8 cellular contexts compared by ENCODE assay signal in genomic region chr12:111443586-111443985, GRCh38. TPM values are rescaled to one million over a fixed set of nuclear protein-coding genes. Genes with fewer than 3 reads are reported as not detected.
DNase-seq lines count a peak whose midpoint lies in the region; ATAC-seq and TF ChIP-seq lines count a peak whose summit lies in the region.

No MANE protein-coding gene starts in this region.

- DNase-seq in heart left ventricle (peak in 1 of 5 donors; percentile 30), left cardiac atrium (no peak), iris pigment epithelial cell (ENCODE audit: low read depth) (peak; percentile 58), DMS114 treated with DMSO at 0.1 percent for 48 hours (lab: John Stamatoyannopoulos, UW; ENCODE audit: unreplicated experiment) (no peak), uterus (no peak)
- DNase-seq in activated T-helper 1 cell treated with anti-CD3 and anti-CD28 coated beads, Interleukin-12 subunit alpha, Interleukin-12 subunit beta, Interleukin-2, Interleukin-4 antibody, amounts not matched to agents 30 ng/mL and 10 ng/mL and 1 ng/mL, durations not matched to agents 14 hours and 24 hours and 36 hours (ENCODE audit: low spot score), result no peak
- DNase-seq in effector CD8-positive, alpha-beta T cell (lab: John Stamatoyannopoulos, UW), result no peak

- no peaks in the 10 kb centered on the region for H3K9me3 ChIP-seq in heart left ventricle
- no peaks in the 10 kb centered on the region for H3K9me3 ChIP-seq in uterus

- H3K36me3 Mint-ChIP-seq in activated T-helper 1 cell treated with anti-CD3 and anti-CD28 coated beads, Interleukin-12 subunit alpha, Interleukin-12 subunit beta, Interleukin-2, Interleukin-4 antibody, amounts not matched to agents 30 ng/mL and 10 ng/mL and 1 ng/mL, durations not matched to agents 14 hours and 24 hours and 36 hours (ENCODE audit: low read depth), result peaks cover 53% of the 10 kb centered on the region

- H3K27ac Mint-ChIP-seq in activated T-helper 1 cell treated with anti-CD3 and anti-CD28 coated beads, Interleukin-12 subunit alpha, Interleukin-12 subunit beta, Interleukin-2, Interleukin-4 antibody, amounts not matched to agents 30 ng/mL and 10 ng/mL and 1 ng/mL, durations not matched to agents 14 hours and 24 hours and 36 hours, result peak overlapping the region; percentile 82

- H3K27ac ChIP-seq in heart left ventricle (peak overlapping the region in 10 of 12 donors; percentile 11 to 89 (median 76)), temporal lobe (ENCODE audit: low read depth, low read length) (peak overlapping the region; percentile 1), uterus (peak overlapping the region in 1 of 2 donors; percentile 38)

- H3K27me3 ChIP-seq in heart left ventricle (no peaks in the 10 kb centered on the region), uterus (no peaks in the 10 kb centered on the region)

- H3K4me1 ChIP-seq in heart left ventricle (peaks cover 17 to 100% (median 95%) of the 10 kb centered on the region in 12 donors), uterus (peaks cover 0 to 10% of the 10 kb centered on the region in 2 donors)

- H3K36me3 ChIP-seq in heart left ventricle, result peaks cover 0 to 52% (median 23%) of the 10 kb centered on the region in 9 donors
- H3K36me3 ChIP-seq in uterus, result no peaks in the 10 kb centered on the region

- H3K9me3 Mint-ChIP-seq in activated T-helper 1 cell treated with anti-CD3 and anti-CD28 coated beads, Interleukin-12 subunit alpha, Interleukin-12 subunit beta, Interleukin-2, Interleukin-4 antibody, amounts not matched to agents 30 ng/mL and 10 ng/mL and 1 ng/mL, durations not matched to agents 14 hours and 24 hours and 36 hours, result no peaks in the 10 kb centered on the region

- H3K4me3 ChIP-seq in heart left ventricle (no peak overlapping the region), uterus (no peak overlapping the region)

- peaks cover 80% of the 10 kb centered on the region for H3K4me1 Mint-ChIP-seq in activated T-helper 1 cell treated with anti-CD3 and anti-CD28 coated beads, Interleukin-12 subunit alpha, Interleukin-12 subunit beta, Interleukin-2, Interleukin-4 antibody, amounts not matched to agents 30 ng/mL and 10 ng/mL and 1 ng/mL, durations not matched to agents 14 hours and 24 hours and 36 hours (ENCODE audit: low read depth)

- WGBS in heart left ventricle, 4 donors, result 83 to 89% (median 86%) methylated on average over 7 of the region's 7 CpGs

- ATAC-seq in heart left ventricle (no peak), left cardiac atrium (no peak)

- TF ChIP-seq CTCF in heart left ventricle (IDR thresholded peaks at IDR 0.05) (no peak), uterus (IDR thresholded peaks at IDR 0.05) (no peak)

- TF ChIP-seq POLR2A in heart left ventricle (IDR thresholded peaks at IDR 0.05), result no peak
- no peak for TF ChIP-seq POLR2A in uterus (IDR thresholded peaks at IDR 0.05)

- intact Hi-C loops in heart left ventricle (cut with DNase I), result no loop called here
- intact Hi-C loops in left cardiac atrium (cut with DNase I), result no loop called here
- intact Hi-C loops in activated T-helper 1 cell treated with anti-CD3 and anti-CD28 coated beads, Interleukin-12 subunit alpha, Interleukin-12 subunit beta, Interleukin-2, Interleukin-4 antibody, amounts not matched to agents 30 ng/mL and 10 ng/mL and 1 ng/mL, durations not matched to agents 14 hours and 24 hours and 36 hours (cut with micrococcal nuclease), result no loop called here
- intact Hi-C loops in uterus (cut with DNase I; ENCODE audit: low total_unique reads), result no loop called here

- H3K4me3 Mint-ChIP-seq in activated T-helper 1 cell treated with anti-CD3 and anti-CD28 coated beads, Interleukin-12 subunit alpha, Interleukin-12 subunit beta, Interleukin-2, Interleukin-4 antibody, amounts not matched to agents 30 ng/mL and 10 ng/mL and 1 ng/mL, durations not matched to agents 14 hours and 24 hours and 36 hours, result peak overlapping the region; percentile 31

- H3K27me3 Mint-ChIP-seq in activated T-helper 1 cell treated with anti-CD3 and anti-CD28 coated beads, Interleukin-12 subunit alpha, Interleukin-12 subunit beta, Interleukin-2, Interleukin-4 antibody, amounts not matched to agents 30 ng/mL and 10 ng/mL and 1 ng/mL, durations not matched to agents 14 hours and 24 hours and 36 hours (ENCODE audit: insufficient read depth), result no peaks in the 10 kb centered on the region

RNA-seq across cellular contexts. Expression of gene SH2B3, which starts 37.9 kb away (rescaled TPM):
- total RNA-seq in heart left ventricle (10 to 100 TPM; 35.8 to 76.7 (median 40.3) TPM), left cardiac atrium (10 to 100 TPM; 27.1 to 39.6 TPM), temporal lobe (3.0 TPM), uterus (10 to 100 TPM; 11.8 to 31.3 (median 21.8) TPM)
- polyA plus RNA-seq in heart left ventricle, result 10 to 100 TPM; 11.3 to 16.8 TPM
- 42.0 and 42.3 TPM in 2 replicates for total RNA-seq in activated T-helper 1 cell treated with anti-CD3 and anti-CD28 coated beads, Interleukin-12 subunit alpha, Interleukin-12 subunit beta, Interleukin-2, Interleukin-4 antibody, amounts not matched to agents 30 ng/mL and 10 ng/mL and 1 ng/mL, durations not matched to agents 14 hours and 24 hours and 36 hours
